ENCODE assay signal across 11 cellular contexts in genomic region chr9:105205787-105206511, GRCh38. TPM values are rescaled to one million over a fixed set of nuclear protein-coding genes. Genes with fewer than 3 reads are reported as not detected.
DNase-seq lines count a peak whose midpoint lies in the region; ATAC-seq and TF ChIP-seq lines count a peak whose summit lies in the region.
"Had no signal": no experiment of that assay in that cellular context is flagged by ENCODE, and none has a peak within 500 bp of the region (broad histone marks: within the 10 kb centered on the region; RNA-seq: fewer than 3 reads in every experiment).

No MANE protein-coding gene starts in this region.

- no peak overlapping the region for H3K4me3 ChIP-seq in skeletal muscle satellite cell (ENCODE audit: low read length)
- H3K4me3 ChIP-seq in H7 (ENCODE audit: insufficient read depth, low read depth, low read length) = no peak overlapping the region

- no peak for ATAC-seq in HG03378 (IDR thresholded peaks at IDR 0.05; ENCODE audit: unreplicated experiment)

- no peak for TF ChIP-seq CTCF in brain (conservative IDR thresholded peaks at IDR 0.05)

- peaks cover 16% of the 10 kb centered on the region for H3K4me1 Mint-ChIP-seq in brain

- peak; percentile 94 for DNase-seq in GM04504 (ENCODE audit: low read depth)
- peak; percentile 20 to 22 for DNase-seq in hippocampal formation (lab: John Stamatoyannopoulos, UW)
- DNase-seq in H7 = no peak
- DNase-seq in NK-92 (lab: John Stamatoyannopoulos, UW; ENCODE audit: unreplicated experiment) = no peak
- no peak for DNase-seq in HUDEP-2 (lab: John Stamatoyannopoulos, UW; ENCODE audit: unreplicated experiment in 76 of 76)
- DNase-seq: activated CD4-positive, alpha-beta T cell treated with anti-CD3 and anti-CD28 coated beads for 1 hour; central memory CD4-positive, alpha-beta T cell; DND-41 had no signal

- H3K4me1 ChIP-seq in skeletal muscle satellite cell (ENCODE audit: control insufficient read depth, insufficient read depth, low read length) = peaks cover 24% of the 10 kb centered on the region

- H3K4me2 ChIP-seq in skeletal muscle satellite cell (ENCODE audit: low read length) = peak overlapping the region; percentile 18

- H3K9ac ChIP-seq in skeletal muscle satellite cell (ENCODE audit: low read depth, low read length) = no peak overlapping the region

- peak overlapping the region in 3 of 5 experiments; percentile 51 to 83 (median 58) for H3K27ac Mint-ChIP-seq in brain

- H3K36me3 ChIP-seq in skeletal muscle satellite cell (ENCODE audit: insufficient read depth, low read length) (no peaks in the 10 kb centered on the region), H7 (replicated peaks; ENCODE audit: control insufficient read depth, insufficient read depth, low read length) (no peaks in the 10 kb centered on the region)

- H3K9me3 ChIP-seq in skeletal muscle satellite cell (replicated peaks; ENCODE audit: low read length) = no peaks in the 10 kb centered on the region

- H3K36me3 Mint-ChIP-seq in brain = no peaks in the 10 kb centered on the region

- no peaks in the 10 kb centered on the region for H3K27me3 ChIP-seq in skeletal muscle satellite cell (ENCODE audit: control insufficient read depth, insufficient read depth, low read length)
- no peaks in the 10 kb centered on the region for H3K27me3 ChIP-seq in H7 (ENCODE audit: control insufficient read depth, insufficient read depth, low read length)

- H3K9me3 Mint-ChIP-seq in brain = no peaks in the 10 kb centered on the region

- no peaks in the 10 kb centered on the region for H3K27me3 Mint-ChIP-seq in brain

- peak overlapping the region in 1 of 5 experiments; percentile 6 for H3K4me3 Mint-ChIP-seq in brain

RNA-seq across cellular contexts. Expression of gene SLC44A1, which starts 38.5 kb away (rescaled TPM):
- polyA plus RNA-seq in brain (ENCODE audit: insufficient read depth, low read depth, low replicate concordance) = 92.3 TPM
- 67.3 and 72.0 TPM in 2 replicates for total RNA-seq in skeletal muscle satellite cell (2012; rRNA removed)
- 30.8 and 35.8 TPM in 2 replicates for total RNA-seq in H7 (2014; rRNA removed; shearing (Covaris generic))

Comparison
In these comparisons a context has a peak if more than half of its experiments do, and no peak if none do; other contexts are left out.
1. DNase-seq: peak in GM04504 (single experiment) and hippocampal formation (2 of 2); none in H7 (single experiment), NK-92 (single experiment) and HUDEP-2 (0 of 76).